In genomic region chr2:128320609-128321420, GRCh38 we compare ENCODE assay signal across 7 cellular contexts. TPM values are rescaled to one million over a fixed set of nuclear protein-coding genes. Genes with fewer than 3 reads are reported as not detected.
DNase-seq lines count a peak whose midpoint lies in the region; FAIRE-seq and TF ChIP-seq lines count a peak whose summit lies in the region.

No MANE protein-coding gene starts in this region.

- no peak overlapping the region for H2BK5ac ChIP-seq in neuronal stem cell (ENCODE audit: low read length)

- POLR2A ChIA-PET in Caco-2 (lab: Charles Lee), result no interaction called here

- peaks cover 20% of the 10 kb centered on the region for H3K4me1 ChIP-seq in Caco-2
- peaks cover 22 to 30% of the 10 kb centered on the region in 2 donors for H3K4me1 ChIP-seq in neuronal stem cell (ENCODE audit: control insufficient read depth in 2 of 2, insufficient read depth in 1 of 2, low read depth in 1 of 2, low read length in 2 of 2)

- peak overlapping the region; percentile 44 for H3K18ac ChIP-seq in neuronal stem cell (ENCODE audit: low read length)

- DNase-seq in Caco-2, result peak in 1 of 2 experiments; percentile 30
- peak; percentile 38 for DNase-seq in H7
- no peak for DNase-seq in neuronal stem cell (ENCODE audit: low spot score)
- DNase-seq in Ammon's horn (ENCODE audit: low spot score), result no peak
- no peak for DNase-seq in DMS53 treated with DMSO at 0.1 percent for 48 hours (lab: John Stamatoyannopoulos, UW; ENCODE audit: unreplicated experiment)
- DNase-seq in HTR-8/SVneo (ENCODE audit: insufficient read length, low spot score), result no peak

- peak overlapping the region; percentile 47 for H2BK12ac ChIP-seq in neuronal stem cell (ENCODE audit: low read length)

- H3K27me3 ChIP-seq in Caco-2 (replicated peaks; ENCODE audit: control insufficient read depth, insufficient read depth, low read length) (no peaks in the 10 kb centered on the region), H7 (ENCODE audit: control insufficient read depth, insufficient read depth, low read length) (peaks cover 16% of the 10 kb centered on the region), neuronal stem cell (ENCODE audit: control insufficient read depth in 3 of 3, insufficient read depth in 3 of 3, low read depth in 1 of 3, low read length in 3 of 3) (peaks cover 0 to 24% (median 0%) of the 10 kb centered on the region in 3 experiments)

- BruUV-seq in Caco-2 (replicated peaks; lab: Mats Ljungman, UMichigan), result no TSS peak

- H3K9ac ChIP-seq in neuronal stem cell (ENCODE audit: low read depth, low read length, poor library complexity), result no peak overlapping the region

- H3K9me3 ChIP-seq in Caco-2, result no peaks in the 10 kb centered on the region
- no peaks in the 10 kb centered on the region for H3K9me3 ChIP-seq in neuronal stem cell (replicated peaks in 1 of 2; ENCODE audit: control insufficient read depth in 2 of 2, insufficient read depth in 1 of 2, low read depth in 1 of 2, low read length in 2 of 2)

- H3K14ac ChIP-seq in neuronal stem cell (ENCODE audit: low read length), result no peak overlapping the region

- no peaks in the 10 kb centered on the region for H3K9me3 Mint-ChIP-seq in Caco-2 (ENCODE audit: unreplicated experiment)
- no peaks in the 10 kb centered on the region for H3K9me3 Mint-ChIP-seq in dendritic cell treated with granulocyte-macrophage colony-stimulating factor and Interleukin-4, amounts not matched to agents 40 ng/mL and 50 ng/mL, for 4 days

- peak overlapping the region; percentile 97 for H2AFZ ChIP-seq in neuronal stem cell (ENCODE audit: low read length)

- no peak overlapping the region for H3K27ac Mint-ChIP-seq in Caco-2 (ENCODE audit: unreplicated experiment)
- peak overlapping the region; percentile 74 for H3K27ac Mint-ChIP-seq in dendritic cell treated with granulocyte-macrophage colony-stimulating factor and Interleukin-4, amounts not matched to agents 40 ng/mL and 50 ng/mL, for 4 days

- FAIRE-seq in HTR-8/SVneo (lab: Jason Lieb, UNC), result no peak

- intact Hi-C loops in Caco-2 (cut with micrococcal nuclease; ENCODE audit: unreplicated experiment), result loop anchor here (5.0 kb wide), 3 partner anchors 56 to 436 kb away; no protein-coding TSS in a partner anchor
- intact Hi-C loops in dendritic cell treated with granulocyte-macrophage colony-stimulating factor and Interleukin-4, amounts not matched to agents 40 ng/mL and 50 ng/mL, for 4 days (cut with micrococcal nuclease), result loop anchor here (5.0 to 10.0 kb wide), 2 partner anchors 144 to 414 kb away; no protein-coding TSS in a partner anchor

- H3K4me3 Mint-ChIP-seq in Caco-2 (ENCODE audit: unreplicated experiment), result peak overlapping the region; percentile 65
- no peak overlapping the region for H3K4me3 Mint-ChIP-seq in dendritic cell treated with granulocyte-macrophage colony-stimulating factor and Interleukin-4, amounts not matched to agents 40 ng/mL and 50 ng/mL, for 4 days

- peak overlapping the region; percentile 68 for H3K23ac ChIP-seq in neuronal stem cell (ENCODE audit: low read depth, low read length, poor library complexity)

- H3K27ac ChIP-seq in neuronal stem cell (replicated peaks; ENCODE audit: low read length), result no peak overlapping the region

- CTCF ChIA-PET in Caco-2 (lab: Charles Lee), result interaction anchor here (0.9 kb wide), 2 partner anchors 14 to 106 kb away, joined by 3 to 4 read pairs; no protein-coding TSS in a partner anchor

- no peak for TF ChIP-seq CTCF in Caco-2 (IDR thresholded peaks at IDR 0.05; ENCODE audit: insufficient read depth in 1 of 2, low read depth in 1 of 2, low read length in 1 of 2, severe bottlenecking in 1 of 2, unreplicated experiment in 1 of 2)

- H3K27me3 Mint-ChIP-seq in Caco-2 (ENCODE audit: insufficient read depth, unreplicated experiment), result no peaks in the 10 kb centered on the region
- H3K27me3 Mint-ChIP-seq in dendritic cell treated with granulocyte-macrophage colony-stimulating factor and Interleukin-4, amounts not matched to agents 40 ng/mL and 50 ng/mL, for 4 days, result peaks cover 45% of the 10 kb centered on the region

- peak overlapping the region; percentile 74 for H2BK15ac ChIP-seq in neuronal stem cell (ENCODE audit: low read length)

- H4K91ac ChIP-seq in neuronal stem cell (ENCODE audit: low read depth, low read length, poor library complexity), result no peak overlapping the region

- peak overlapping the region; percentile 98 for H2AK5ac ChIP-seq in neuronal stem cell (ENCODE audit: low read depth, low read length)

- no peak overlapping the region for H3K4me2 ChIP-seq in neuronal stem cell (ENCODE audit: insufficient read depth, low read length, poor library complexity, severe bottlenecking)

- peaks cover 17% of the 10 kb centered on the region for H3K79me1 ChIP-seq in neuronal stem cell (ENCODE audit: low read depth, low read length)

- no CpG with 5 or more reads among the region's 10 CpGs for WGBS in neuronal stem cell (ENCODE audit: extremely low coverage in 2 of 2, insufficient read length in 2 of 2, insufficient replicate concordance in 1 of 2), 2 donors

- no peak overlapping the region for H3K4ac ChIP-seq in neuronal stem cell (ENCODE audit: low read length)

- no peak overlapping the region for H2BK120ac ChIP-seq in neuronal stem cell (ENCODE audit: low read depth, low read length)

- no peak overlapping the region for H3K4me3 ChIP-seq in Caco-2 (ENCODE audit: low read depth, low read length)
- H3K4me3 ChIP-seq in H7 (ENCODE audit: insufficient read depth, low read depth, low read length), result no peak overlapping the region
- H3K4me3 ChIP-seq in neuronal stem cell (ENCODE audit: low read length in 2 of 2), result no peak overlapping the region

- H3K4me1 Mint-ChIP-seq in Caco-2 (ENCODE audit: low read depth, unreplicated experiment), result peaks cover 4% of the 10 kb centered on the region
- H3K4me1 Mint-ChIP-seq in dendritic cell treated with granulocyte-macrophage colony-stimulating factor and Interleukin-4, amounts not matched to agents 40 ng/mL and 50 ng/mL, for 4 days (ENCODE audit: low read depth), result peaks cover 33% of the 10 kb centered on the region

- peaks cover 6% of the 10 kb centered on the region for H3K36me3 Mint-ChIP-seq in Caco-2 (ENCODE audit: insufficient read depth, unreplicated experiment)
- peaks cover 7% of the 10 kb centered on the region for H3K36me3 Mint-ChIP-seq in dendritic cell treated with granulocyte-macrophage colony-stimulating factor and Interleukin-4, amounts not matched to agents 40 ng/mL and 50 ng/mL, for 4 days (ENCODE audit: low read depth)

- H3K36me3 ChIP-seq in Caco-2 (ENCODE audit: control insufficient read depth, insufficient read depth, low read length) (no peaks in the 10 kb centered on the region; the same call in 1 of the 2 replicates), H7 (replicated peaks; ENCODE audit: control insufficient read depth, insufficient read depth, low read length) (no peaks in the 10 kb centered on the region; the same call in none of the 2 replicates), neuronal stem cell (replicated peaks in 1 of 2; ENCODE audit: control insufficient read depth in 2 of 2, insufficient read depth in 2 of 2, low read length in 2 of 2) (peaks cover 0 to 9% of the 10 kb centered on the region in 2 donors)

- no peak overlapping the region for H4K8ac ChIP-seq in neuronal stem cell (ENCODE audit: low read depth, low read length)

RNA-seq across cellular contexts. Expression of gene HS6ST1, which starts 2.1 kb away (rescaled TPM):
- 17.5 and 20.3 TPM in 2 replicates for total RNA-seq in Caco-2 (2022)
- 76.3 and 102 TPM in 2 replicates for total RNA-seq in H7 (2014; rRNA removed; shearing (Covaris generic))
- polyA plus RNA-seq in neuronal stem cell (2013, experiment 1 of 2), result 32.8 TPM
- 32.8 TPM for polyA plus RNA-seq in neuronal stem cell (2013, experiment 2 of 2)
